Comparison of ENCODE assay signal across 15 cellular contexts in the genomic region with DNA sequence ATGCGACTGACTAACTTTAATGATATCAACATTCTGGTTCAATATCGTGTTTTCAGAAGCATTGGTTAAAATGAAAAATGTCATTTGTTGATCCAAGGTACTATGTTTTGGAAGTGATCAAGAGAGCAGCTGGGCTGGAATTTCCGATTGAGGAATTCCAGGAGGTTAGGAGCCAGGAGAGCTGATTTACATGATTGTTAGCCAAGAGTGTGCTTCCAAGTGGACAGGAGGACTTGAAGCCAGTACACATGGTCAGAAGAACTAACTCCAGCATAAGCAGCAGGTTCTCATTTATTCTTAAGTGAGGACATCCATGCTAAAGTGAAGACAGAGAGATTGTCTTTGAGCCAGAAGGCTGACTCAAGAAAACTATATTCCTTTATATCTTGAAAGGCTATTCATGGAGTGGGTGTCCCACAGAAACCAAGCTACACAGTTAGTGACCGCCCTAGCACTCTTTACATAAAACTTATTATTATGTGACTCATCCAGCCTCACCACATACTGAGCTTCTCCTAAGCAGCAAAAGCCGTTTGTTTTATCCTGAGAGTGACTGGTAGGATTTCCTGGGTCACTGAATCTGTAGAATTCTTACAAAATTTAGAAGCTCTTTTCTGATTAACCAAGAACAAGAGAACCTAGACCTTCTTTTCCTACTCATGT. TPM values are rescaled to one million over a fixed set of nuclear protein-coding genes. Genes with fewer than 3 reads are reported as not detected.
DNase-seq lines count a peak whose midpoint lies in the region; ATAC-seq and TF ChIP-seq lines count a peak whose summit lies in the region.
"Had no signal": no experiment of that assay in that cellular context is flagged by ENCODE, and none has a peak within 500 bp of the region (broad histone marks: within the 10 kb centered on the region; RNA-seq: fewer than 3 reads in every experiment).

No MANE protein-coding gene starts in this region.

- H3K4me1 Mint-ChIP-seq in activated CD8-positive, alpha-beta T cell treated with anti-CD3 and anti-CD28 coated beads for 36 hours (ENCODE audit: low read depth) = no peaks in the 10 kb centered on the region

- in situ Hi-C loops in astrocyte of the cerebellum (cut with HindIII; ENCODE audit: low sequenced_read_pairs) = loop anchor here (5.0 kb wide), 1 partner anchor 59 kb away; a partner anchor contains a TSS

- H3K36me3 Mint-ChIP-seq in activated CD8-positive, alpha-beta T cell treated with anti-CD3 and anti-CD28 coated beads for 36 hours (ENCODE audit: low read depth) = no peaks in the 10 kb centered on the region

- H3K27me3 Mint-ChIP-seq in activated CD8-positive, alpha-beta T cell treated with anti-CD3 and anti-CD28 coated beads for 36 hours = peaks cover 2% of the 10 kb centered on the region
- H3K27me3 Mint-ChIP-seq: activated T-cell treated with anti-CD3 and anti-CD28 coated beads, Interleukin-2, amount 50 U/mL, for 24 hours had no signal

- no peak overlapping the region for H3K27ac Mint-ChIP-seq in activated CD8-positive, alpha-beta T cell treated with anti-CD3 and anti-CD28 coated beads for 36 hours
- H3K27ac Mint-ChIP-seq: activated T-cell treated with anti-CD3 and anti-CD28 coated beads, Interleukin-2, amount 50 U/mL, for 24 hours had no signal

- intact Hi-C loops in activated CD8-positive, alpha-beta T cell treated with anti-CD3 and anti-CD28 coated beads for 36 hours (cut with micrococcal nuclease) = no loop called here

- H3K4me3 ChIP-seq in AG10803 (ENCODE audit: low read length) = no peak overlapping the region
- H3K4me3 ChIP-seq in astrocyte of the cerebellum (ENCODE audit: low read depth, low read length) = no peak overlapping the region
- H3K4me3 ChIP-seq in kidney epithelial cell (ENCODE audit: low read depth, low read length) = no peak overlapping the region

- H3K36me3 ChIP-seq in kidney epithelial cell (ENCODE audit: control insufficient read depth, insufficient read depth, low read length) = no peaks in the 10 kb centered on the region

- no peaks in the 10 kb centered on the region for H3K27me3 ChIP-seq in kidney epithelial cell (ENCODE audit: control insufficient read depth, insufficient read depth, low read length)

- POLR2A ChIA-PET in activated CD8-positive, alpha-beta T cell treated with anti-CD3 and anti-CD28 coated beads for 36 hours (lab: Charles Lee) = no interaction called here

- no peaks in the 10 kb centered on the region for H3K9me3 Mint-ChIP-seq in activated CD8-positive, alpha-beta T cell treated with anti-CD3 and anti-CD28 coated beads for 36 hours
- H3K9me3 Mint-ChIP-seq: activated T-cell treated with anti-CD3 and anti-CD28 coated beads, Interleukin-2, amount 50 U/mL, for 24 hours had no signal

- DNase-seq in AG10803 (ENCODE audit: low read depth) = peak; percentile 93
- peak; percentile 29 for DNase-seq in LoVo (ENCODE audit: low spot score)
- DNase-seq in astrocyte of the cerebellum (ENCODE audit: low read depth) = peak; percentile 91
- peak; percentile 52 for DNase-seq in kidney epithelial cell (ENCODE audit: low read depth)
- DNase-seq in mesenteric fat pad (ENCODE audit: low spot score) = no peak
- no peak for DNase-seq in activated CD8-positive, alpha-beta T cell treated with anti-CD3 and anti-CD28 coated beads for 36 hours
- no peak for DNase-seq in SKM-1 (lab: John Stamatoyannopoulos, UW; ENCODE audit: unreplicated experiment)
- DNase-seq: activated T-cell treated with anti-CD3 and anti-CD28 coated beads, Interleukin-2, amount 50 U/mL, for 24 hours; C1 segment of cervical spinal cord; cerebellar nuclear complex; glutamatergic neuron; NCI-H187 had no signal

- no peak overlapping the region for H3K4me3 Mint-ChIP-seq in activated CD8-positive, alpha-beta T cell treated with anti-CD3 and anti-CD28 coated beads for 36 hours
- H3K4me3 Mint-ChIP-seq: activated T-cell treated with anti-CD3 and anti-CD28 coated beads, Interleukin-2, amount 50 U/mL, for 24 hours had no signal

- ATAC-seq in HG02610 (IDR thresholded peaks at IDR 0.05; ENCODE audit: unreplicated experiment) = no peak
- no peak for ATAC-seq in activated CD8-positive, alpha-beta T cell treated with anti-CD3 and anti-CD28 coated beads for 36 hours
- ATAC-seq: Panc1, sciatic nerve had no signal

- CTCF ChIA-PET in activated CD8-positive, alpha-beta T cell treated with anti-CD3 and anti-CD28 coated beads for 36 hours (lab: Charles Lee) = no interaction called here

- TF ChIP-seq CTCF in AG10803 (conservative IDR thresholded peaks at IDR 0.05; ENCODE audit: low read length) = no peak
- TF ChIP-seq CTCF in astrocyte of the cerebellum (IDR thresholded peaks at IDR 0.05; ENCODE audit: low read depth, low read length, missing control alignments) = no peak
- TF ChIP-seq CTCF in kidney epithelial cell (IDR thresholded peaks at IDR 0.05; ENCODE audit: insufficient read depth, low read length, poor library complexity, severe bottlenecking) = no peak
- TF ChIP-seq CTCF in activated CD8-positive, alpha-beta T cell treated with anti-CD3 and anti-CD28 coated beads for 36 hours (IDR thresholded peaks at IDR 0.05) = no peak

RNA-seq across cellular contexts. Expression of a gene that starts 56.7 kb away (rescaled TPM):
- total RNA-seq in kidney epithelial cell (6.2 and 6.8 TPM in 2 replicates), mesenteric fat pad (10.2 TPM)
- 1 to 10 TPM; 1.2 to 1.7 TPM for total RNA-seq in activated CD8-positive, alpha-beta T cell treated with anti-CD3 and anti-CD28 coated beads for 36 hours

Comparison
In these comparisons a context has a peak if more than half of its experiments do, and no peak if none do; other contexts are left out.
1. DNase-seq: peak in AG10803 (single experiment), LoVo (single experiment), astrocyte of the cerebellum (single experiment) and kidney epithelial cell (single experiment); none in mesenteric fat pad (single experiment), activated CD8-positive, alpha-beta T cell treated with anti-CD3 and anti-CD28 coated beads for 36 hours (single experiment) and SKM-1 (single experiment).